In the genomic region with DNA sequence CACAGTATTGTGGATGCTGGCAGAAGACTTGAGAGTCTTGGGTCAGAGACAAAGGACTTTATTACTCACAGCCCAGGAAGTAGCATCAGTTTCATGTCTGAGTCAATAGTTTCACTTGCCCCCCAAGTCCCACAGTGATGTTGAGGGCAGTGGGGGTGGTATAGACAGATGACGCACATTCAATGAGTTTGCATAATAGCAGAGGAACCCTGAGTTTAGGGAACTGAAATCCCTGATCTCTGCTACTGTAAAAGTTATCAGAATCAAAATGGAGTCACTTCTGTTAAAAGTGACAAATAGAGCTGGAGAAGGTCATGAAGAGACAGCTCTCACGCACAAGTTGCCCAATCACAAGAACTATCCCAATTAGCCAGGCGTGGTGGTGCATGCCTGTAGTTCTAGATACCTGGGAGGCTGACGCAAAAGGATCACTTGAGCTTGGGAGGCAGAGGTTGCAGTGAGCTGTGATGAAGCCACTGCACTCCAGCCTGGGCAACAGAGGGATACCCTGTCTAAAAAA, we compare ENCODE assay signal across 9 cellular contexts.
DNase-seq lines count a peak whose midpoint lies in the region; ATAC-seq and TF ChIP-seq lines count a peak whose summit lies in the region.
"Had no signal": no experiment of that assay in that cellular context is flagged by ENCODE, and none has a peak within 500 bp of the region (broad histone marks: within the 10 kb centered on the region; RNA-seq: fewer than 3 reads in every experiment).

No MANE protein-coding gene starts in this region.

- no peaks in the 10 kb centered on the region for H3K79me2 ChIP-seq in KMS-11 (ENCODE audit: insufficient read depth, low read depth)

- ATAC-seq in GM21423 (IDR thresholded peaks at IDR 0.05; ENCODE audit: unreplicated experiment) (peak; percentile 93), HG02678 (IDR thresholded peaks at IDR 0.05; ENCODE audit: unreplicated experiment) (no peak)
- ATAC-seq: HCT116 had no signal

- no peaks in the 10 kb centered on the region for H3K27me3 ChIP-seq in KMS-11 (ENCODE audit: insufficient read depth, low read depth)

- H3K36me3 ChIP-seq in KMS-11 (ENCODE audit: insufficient read depth): no peaks in the 10 kb centered on the region

- H4K20me1 ChIP-seq in KMS-11 (ENCODE audit: insufficient read depth): no peaks in the 10 kb centered on the region

- no peak for TF ChIP-seq CTCF in GM10266 (IDR thresholded peaks at IDR 0.05; ENCODE audit: control insufficient read depth, insufficient read depth, low read depth, missing control alignments)
- TF ChIP-seq CTCF in KMS-11 (conservative IDR thresholded peaks at IDR 0.05; ENCODE audit: low read depth, low read length): no peak

- no peak overlapping the region for H3K9ac ChIP-seq in KMS-11

- no peak overlapping the region for H3K4me3 ChIP-seq in KMS-11 (IDR thresholded peaks at IDR 0.05; ENCODE audit: insufficient read depth, low read depth, low read length)

- peaks cover 12% of the 10 kb centered on the region for H3K4me1 ChIP-seq in KMS-11 (ENCODE audit: low read depth, poor library complexity, severe bottlenecking)

- DNase-seq in GM10266 (ENCODE audit: extremely low spot score) (peak; percentile 89), fibroblast of peridontal ligament (ENCODE audit: extremely low read depth) (peak; percentile 81), NCI-H345 treated with DMSO at 0.1 percent for 48 hours (lab: John Stamatoyannopoulos, UW; ENCODE audit: unreplicated experiment) (no peak), NCI-H2107 (lab: John Stamatoyannopoulos, UW) (no peak), NCI-H187 treated with DMSO at 0.1 percent for 48 hours (lab: John Stamatoyannopoulos, UW) (no peak)

- peak overlapping the region; percentile 33; the same call in 1 of the 2 replicates for H3K4me2 ChIP-seq in KMS-11

- no peak overlapping the region for H2AFZ ChIP-seq in KMS-11 (ENCODE audit: low read depth)

- no peak overlapping the region for H3K27ac ChIP-seq in KMS-11

Comparison
In these comparisons a context has a peak if more than half of its experiments do, and no peak if none do; other contexts are left out.
1. DNase-seq: peak in GM10266 (single experiment) and fibroblast of peridontal ligament (single experiment); none in NCI-H345 treated with DMSO at 0.1 percent for 48 hours (single experiment), NCI-H2107 (single experiment) and NCI-H187 treated with DMSO at 0.1 percent for 48 hours (single experiment).